ENCODE assay signal across 20 cellular contexts in genomic region chr4:102453827-102454226, GRCh38.
"Had no signal": no experiment of that assay in that cellular context is flagged by ENCODE, and none has a peak within 500 bp of the region (broad histone marks: within the 10 kb centered on the region; RNA-seq: fewer than 3 reads in every experiment).

No MANE protein-coding gene starts in this region.

- H3K9me3 Mint-ChIP-seq: activated naive CD4-positive, alpha-beta T cell treated with anti-CD3 and anti-CD28 coated beads, Interleukin-2, amount 50 U/mL, for 72 hours; activated T-cell treated with anti-CD3 and anti-CD28 coated beads, Interleukin-2, amount 50 U/mL, for 4 hours had no signal

- H3K4me3 Mint-ChIP-seq: activated CD8-positive, alpha-beta T cell treated with anti-CD3 and anti-CD28 coated beads, Interleukin-2, amount 10 ng/mL, durations not matched to agents 7 days and 5 days; activated T-cell treated with anti-CD3 and anti-CD28 coated beads, Interleukin-2, amount 50 U/mL, for 4 hours; T-helper 17 cell had no signal

- H3K36me3 Mint-ChIP-seq: activated naive CD4-positive, alpha-beta T cell treated with anti-CD3 and anti-CD28 coated beads, Interleukin-2, amount 50 U/mL, for 72 hours had no signal

- ATAC-seq: activated CD8-positive, alpha-beta T cell treated with anti-CD3 and anti-CD28 coated beads, Interleukin-2, amount 10 ng/mL, durations not matched to agents 7 days and 5 days; activated naive CD4-positive, alpha-beta T cell treated with anti-CD3 and anti-CD28 coated beads, Interleukin-2, amount 50 U/mL, for 72 hours; activated T-cell treated with anti-CD3 and anti-CD28 coated beads, Interleukin-2, amount 50 U/mL, for 4 hours; T-helper 17 cell had no signal

- H3K27ac Mint-ChIP-seq: activated CD8-positive, alpha-beta T cell treated with anti-CD3 and anti-CD28 coated beads, Interleukin-2, amount 10 ng/mL, durations not matched to agents 7 days and 5 days; activated naive CD4-positive, alpha-beta T cell treated with anti-CD3 and anti-CD28 coated beads, Interleukin-2, amount 50 U/mL, for 72 hours; T-helper 17 cell had no signal

- H3K4me3 ChIP-seq: PC-9 had no signal

- H3K4me2 ChIP-seq: PC-9 had no signal

- H3K36me3 ChIP-seq: brain microvascular endothelial cell had no signal

- H3K27ac ChIP-seq: brain microvascular endothelial cell, PC-9, VCaP had no signal

- DNase-seq: activated CD4-positive, alpha-beta T cell treated with anti-CD3 and anti-CD28 coated beads for 4 hours; activated CD8-positive, alpha-beta memory T cell treated with anti-CD3 and anti-CD28 coated beads, Interleukin-2, amount 50 U/mL, for 48 hours; activated CD8-positive, alpha-beta T cell treated with anti-CD3 and anti-CD28 coated beads, Interleukin-2, amount 10 ng/mL, durations not matched to agents 7 days and 5 days; activated effector memory CD4-positive, alpha-beta T cell treated with anti-CD3 and anti-CD28 coated beads, Interleukin-2, amount 50 U/mL, for 16 hours; activated naive CD4-positive, alpha-beta T cell treated with Interleukin-2 at 50 U/mL for 16 hours; activated T-cell treated with anti-CD3 and anti-CD28 coated beads, Interleukin-2, amount 50 U/mL, for 4 hours; brain microvascular endothelial cell; cerebellar nuclear complex; KG1; NCI-H1092 treated with DMSO at 0.1 percent for 48 hours; NCI-H1417 treated with DMSO at 0.1 percent for 48 hours; NCI-H1694; NCI-H2029; NCI-H510A treated with DMSO at 0.1 percent for 48 hours; PC-9; SHP77 treated with DMSO at 0.1 percent for 48 hours; T-helper 17 cell; T-helper 9 cell had no signal

- H2AFZ ChIP-seq: PC-9 had no signal
